8 cellular contexts compared by ENCODE assay signal in the genomic region with DNA sequence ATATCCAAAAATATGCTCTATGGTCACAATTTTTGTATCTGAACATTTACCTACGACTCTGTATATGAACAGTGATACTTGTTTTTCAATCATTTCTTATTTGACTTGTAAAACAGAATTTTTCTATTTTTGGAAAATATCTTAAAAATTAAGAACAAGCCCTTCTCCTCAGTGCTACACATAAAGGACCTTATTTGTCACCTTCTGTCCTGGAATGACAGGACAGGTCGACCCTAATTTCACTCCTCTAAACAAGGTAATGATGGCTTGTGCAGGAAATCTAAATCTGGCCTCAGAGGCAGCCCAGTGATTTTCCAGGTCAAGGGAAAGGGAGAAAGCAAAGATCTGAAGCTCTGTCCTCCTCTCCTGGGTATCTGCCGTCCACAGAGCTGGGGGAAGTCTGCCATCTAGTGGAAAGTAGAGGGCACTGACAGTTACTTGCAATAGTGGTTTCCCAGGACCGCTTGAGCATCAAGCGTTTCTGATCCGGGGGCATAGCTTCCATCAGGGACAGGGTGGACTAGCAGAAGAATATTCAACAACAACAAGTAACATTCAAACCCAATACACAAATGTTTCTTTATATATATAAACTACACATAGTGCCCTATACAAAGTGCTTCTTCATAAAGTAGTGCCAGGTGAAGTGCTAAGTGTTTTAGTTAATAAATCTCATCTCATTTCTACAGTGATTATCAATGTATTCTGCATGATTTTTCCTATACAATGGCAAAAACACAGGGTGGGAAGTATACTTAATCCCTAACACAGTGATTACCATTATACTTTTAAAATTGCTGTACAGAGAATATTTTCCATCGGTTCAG.
DNase-seq lines count a peak whose midpoint lies in the region; ATAC-seq and TF ChIP-seq lines count a peak whose summit lies in the region.

No MANE protein-coding gene starts in this region.

- intact Hi-C loops in PC-3 (cut with micrococcal nuclease) = loop anchor here (1.0 to 10.0 kb wide), 6 partner anchors 76 to 343 kb away; a partner anchor contains a TSS

- H2AFZ ChIP-seq in DND-41 (ENCODE audit: low read depth, low read length) = no peak overlapping the region
- no peak overlapping the region for H2AFZ ChIP-seq in PC-3 (ENCODE audit: low read length)

- no peaks in the 10 kb centered on the region for H3K36me3 ChIP-seq in DND-41 (ENCODE audit: insufficient read depth, low read length)
- no peaks in the 10 kb centered on the region for H3K36me3 ChIP-seq in PC-3 (ENCODE audit: low read depth, low read length)

- H4K20me1 ChIP-seq in DND-41 (ENCODE audit: insufficient read depth, low read length) = no peaks in the 10 kb centered on the region
- H4K20me1 ChIP-seq in PC-3 (ENCODE audit: low read length) = no peaks in the 10 kb centered on the region

- peaks cover 4% of the 10 kb centered on the region for H3K4me1 Mint-ChIP-seq in activated T-cell treated with anti-CD3 and anti-CD28 coated beads, Interleukin-2, amount 50 U/mL, for 24 hours (ENCODE audit: low read depth)
- peaks cover 12% of the 10 kb centered on the region for H3K4me1 Mint-ChIP-seq in neural crest cell

- H3K27me3 ChIP-seq in DND-41 (ENCODE audit: insufficient read depth, low read length, poor library complexity) (no peaks in the 10 kb centered on the region), PC-3 (ENCODE audit: low read length) (no peaks in the 10 kb centered on the region)

- POLR2A ChIA-PET in PC-3 (lab: Charles Lee; ENCODE audit: unreplicated experiment) = interaction anchor here (0.6 kb wide), 1 partner anchor 344 kb away, joined by 5 read pairs; no protein-coding TSS in a partner anchor

- ATAC-seq in DND-41 (ENCODE audit: insufficient read depth, low read depth) = peak; percentile 98
- peak; percentile 95 for ATAC-seq in GM21723 (IDR thresholded peaks at IDR 0.05; ENCODE audit: unreplicated experiment)
- ATAC-seq in PC-3 = peak; percentile 91

- H3K4me2 ChIP-seq in DND-41 (ENCODE audit: insufficient read depth, low read length) = no peak overlapping the region
- no peak overlapping the region for H3K4me2 ChIP-seq in PC-3 (ENCODE audit: low read length)

- no peaks in the 10 kb centered on the region for H3K9me3 Mint-ChIP-seq in activated T-cell treated with anti-CD3 and anti-CD28 coated beads, Interleukin-2, amount 50 U/mL, for 24 hours
- no peaks in the 10 kb centered on the region for H3K9me3 Mint-ChIP-seq in neural crest cell

- TF ChIP-seq CTCF in DND-41 (IDR thresholded peaks at IDR 0.05; ENCODE audit: borderline replicate concordance, extremely low read depth, low read length, poor library complexity, severe bottlenecking) (peak; percentile 99), PC-3 (conservative IDR thresholded peaks at IDR 0.05; ENCODE audit: low read depth, low read length) (peak; percentile 92), fibroblast of mammary gland (conservative IDR thresholded peaks at IDR 0.05; ENCODE audit: control insufficient read depth, insufficient read depth, low read depth, low read length) (peak; percentile 97), neural crest cell (conservative IDR thresholded peaks at IDR 0.05) (peak; percentile 97)

- no peaks in the 10 kb centered on the region for H3K9me2 ChIP-seq in PC-3 (replicated peaks; ENCODE audit: low read length)

- H3K79me2 ChIP-seq in DND-41 (ENCODE audit: insufficient read depth, low read length) = no peaks in the 10 kb centered on the region
- H3K79me2 ChIP-seq in PC-3 (ENCODE audit: low read length) = no peaks in the 10 kb centered on the region

- no peaks in the 10 kb centered on the region for H3K27me3 Mint-ChIP-seq in activated T-cell treated with anti-CD3 and anti-CD28 coated beads, Interleukin-2, amount 50 U/mL, for 24 hours
- H3K27me3 Mint-ChIP-seq in neural crest cell (ENCODE audit: low read depth) = peaks cover 2% of the 10 kb centered on the region

- H3K4me3 ChIP-seq in DND-41 (ENCODE audit: low read depth in 1 of 2, low read length in 2 of 2) (no peak overlapping the region), PC-3 (ENCODE audit: low read length) (no peak overlapping the region), fibroblast of mammary gland (ENCODE audit: control insufficient read depth, low read depth, low read length) (no peak overlapping the region)

- H3K27ac ChIP-seq in DND-41 (ENCODE audit: low read length) (peak overlapping the region; percentile 63), PC-3 (ENCODE audit: low read length) (no peak overlapping the region)

- CTCF ChIA-PET in PC-3 (lab: Charles Lee) = interaction anchor here (0.6 to 3.4 kb wide), 5 partner anchors 16 to 344 kb away, joined by 3 to 59 read pairs (median 6); a partner anchor contains a TSS

- H3F3A ChIP-seq in PC-3 (ENCODE audit: low read length, unreplicated experiment) = no peaks in the 10 kb centered on the region

- no peaks in the 10 kb centered on the region for H3K9me3 ChIP-seq in DND-41 (ENCODE audit: insufficient read depth, low read length, severe bottlenecking)
- no peaks in the 10 kb centered on the region for H3K9me3 ChIP-seq in PC-3 (ENCODE audit: low read length)

- BruUV-seq in PC-3 (replicated peaks; lab: Mats Ljungman, UMichigan) = no TSS peak

- no peak overlapping the region for H3K27ac Mint-ChIP-seq in activated T-cell treated with anti-CD3 and anti-CD28 coated beads, Interleukin-2, amount 50 U/mL, for 24 hours
- H3K27ac Mint-ChIP-seq in neural crest cell (ENCODE audit: unreplicated experiment) = no peak overlapping the region

- H3K4me1 ChIP-seq in DND-41 (ENCODE audit: insufficient read depth, low read length) = peaks cover 7% of the 10 kb centered on the region
- H3K4me1 ChIP-seq in PC-3 (ENCODE audit: insufficient read depth, low read length) = peaks cover 7% of the 10 kb centered on the region

- DNase-seq in DND-41 = peak; percentile 79
- DNase-seq in KG1 (lab: John Stamatoyannopoulos, UW) = peak; percentile 42
- DNase-seq in PC-3 = peak; percentile 76
- DNase-seq in activated T-cell treated with anti-CD3 and anti-CD28 coated beads, Interleukin-2, amount 50 U/mL, for 24 hours = peak; percentile 68
- peak; percentile 79 for DNase-seq in fibroblast of mammary gland (ENCODE audit: low read depth)
- peak; percentile 63 for DNase-seq in neural crest cell (ENCODE audit: low read depth, low spot score)
- DNase-seq in stromal cell of bone marrow (ENCODE audit: low read depth) = peak; percentile 58

- no peak overlapping the region for H3K4me3 Mint-ChIP-seq in activated T-cell treated with anti-CD3 and anti-CD28 coated beads, Interleukin-2, amount 50 U/mL, for 24 hours
- peak overlapping the region; percentile 14 for H3K4me3 Mint-ChIP-seq in neural crest cell

- H3K36me3 Mint-ChIP-seq in activated T-cell treated with anti-CD3 and anti-CD28 coated beads, Interleukin-2, amount 50 U/mL, for 24 hours (ENCODE audit: low read depth) = no peaks in the 10 kb centered on the region
- H3K36me3 Mint-ChIP-seq in neural crest cell (ENCODE audit: low read depth) = no peaks in the 10 kb centered on the region

- H3K9ac ChIP-seq in DND-41 (ENCODE audit: low read depth, low read length) (no peak overlapping the region), PC-3 (ENCODE audit: low read length) (no peak overlapping the region)
